In genomic region chr1:54047384-54048315, GRCh38 we compare ENCODE assay signal across 16 cellular contexts. TPM values are rescaled to one million over a fixed set of nuclear protein-coding genes. Genes with fewer than 3 reads are reported as not detected.
A peak's percentile ranks its signal among the peaks of the same experiment; 100 is the strongest.
DNase-seq lines count a peak whose midpoint lies in the region; ATAC-seq, FAIRE-seq and TF ChIP-seq lines count a peak whose summit lies in the region.
"Had no signal": no experiment of that assay in that cellular context is flagged by ENCODE, and none has a peak within 500 bp of the region (broad histone marks: within the 10 kb centered on the region; RNA-seq: fewer than 3 reads in every experiment).

No MANE protein-coding gene starts in this region.

- H3K4me3 ChIP-seq in astrocyte (ENCODE audit: insufficient read depth, low read depth, low read length), result no peak overlapping the region
- no peak overlapping the region for H3K4me3 ChIP-seq in smooth muscle cell
- H3K4me3 ChIP-seq: cardiac muscle cell, MG63 had no signal

- no peaks in the 10 kb centered on the region for H3K27me3 Mint-ChIP-seq in astrocyte (ENCODE audit: low read depth, unreplicated experiment)

- no peak for ATAC-seq in HG03342 (IDR thresholded peaks at IDR 0.05; ENCODE audit: unreplicated experiment)

- TF ChIP-seq CTCF in astrocyte (IDR thresholded peaks at IDR 0.05; ENCODE audit: insufficient read depth, low read depth, low read length), result no peak
- TF ChIP-seq CTCF in smooth muscle cell (IDR thresholded peaks at IDR 0.05; ENCODE audit: borderline replicate concordance, insufficient read depth, poor library complexity, severe bottlenecking), result no peak

- H3K4me1 Mint-ChIP-seq in astrocyte (ENCODE audit: low read depth, unreplicated experiment), result peaks cover 12% of the 10 kb centered on the region

- H2AFZ ChIP-seq in astrocyte (ENCODE audit: low read depth, low read length) (no peak overlapping the region), smooth muscle cell (ENCODE audit: low read depth) (no peak overlapping the region)

- peaks cover 72% of the 10 kb centered on the region for H3K79me2 ChIP-seq in astrocyte (ENCODE audit: insufficient read depth, low read length)
- peaks cover 73% of the 10 kb centered on the region for H3K79me2 ChIP-seq in smooth muscle cell (ENCODE audit: low read depth)

- H3K36me3 Mint-ChIP-seq in astrocyte (ENCODE audit: low read depth, unreplicated experiment), result no peaks in the 10 kb centered on the region

- no peak overlapping the region for H3K9ac ChIP-seq in astrocyte (ENCODE audit: low read length)
- H3K9ac ChIP-seq in smooth muscle cell (ENCODE audit: low read depth), result no peak overlapping the region

- H3K9me3 Mint-ChIP-seq in astrocyte (ENCODE audit: unreplicated experiment), result no peaks in the 10 kb centered on the region

- H3F3A ChIP-seq in smooth muscle cell (ENCODE audit: low read depth), result peaks cover 1% of the 10 kb centered on the region

- H3K27ac Mint-ChIP-seq in astrocyte (ENCODE audit: unreplicated experiment), result no peak overlapping the region

- H3K4me3 Mint-ChIP-seq in astrocyte (ENCODE audit: unreplicated experiment), result no peak overlapping the region

- WGBS in smooth muscle cell (ENCODE audit: low lambda C conversion rate), result 81% methylated on average over 5 of the region's 5 CpGs

- H3K4me2 ChIP-seq in astrocyte (ENCODE audit: low read length) (peak overlapping the region; percentile 50), smooth muscle cell (peak overlapping the region; percentile 4)

- no peaks in the 10 kb centered on the region for H3K9me3 ChIP-seq in astrocyte (ENCODE audit: insufficient read depth, low read depth, low read length)
- H3K9me3 ChIP-seq in smooth muscle cell (replicated peaks; ENCODE audit: low read depth), result no peaks in the 10 kb centered on the region
- H3K9me3 ChIP-seq: MG63 had no signal

- H3K36me3 ChIP-seq in astrocyte (ENCODE audit: insufficient read depth, low read length) (peaks cover 5% of the 10 kb centered on the region), smooth muscle cell (ENCODE audit: low read depth) (peaks cover 4% of the 10 kb centered on the region)

- H3K27ac ChIP-seq in astrocyte (ENCODE audit: low read depth, low read length) (no peak overlapping the region), smooth muscle cell (ENCODE audit: low read depth) (no peak overlapping the region)
- H3K27ac ChIP-seq: cardiac muscle cell had no signal

- H3K27me3 ChIP-seq in astrocyte (ENCODE audit: insufficient read depth, low read length) (no peaks in the 10 kb centered on the region), smooth muscle cell (ENCODE audit: low read depth) (no peaks in the 10 kb centered on the region)
- H3K27me3 ChIP-seq: cardiac muscle cell, MG63 had no signal

- H3K4me1 ChIP-seq in astrocyte (ENCODE audit: insufficient read depth, low read length) (peaks cover 18% of the 10 kb centered on the region), smooth muscle cell (ENCODE audit: low read depth) (peaks cover 8% of the 10 kb centered on the region)

- peak; percentile 12 for DNase-seq in SIG-M5 treated with dmso at 0.1 percent for 504 hours (lab: John Stamatoyannopoulos, UW; ENCODE audit: unreplicated experiment)
- no peak for DNase-seq in SIG-M5 (lab: John Stamatoyannopoulos, UW)
- peak; percentile 6 for DNase-seq in NCI-H774 (lab: John Stamatoyannopoulos, UW)
- DNase-seq in astrocyte (ENCODE audit: low read depth), result peak; percentile 17
- DNase-seq in smooth muscle cell (lab: John Stamatoyannopoulos, UW; ENCODE audit: unreplicated experiment), result no peak
- DNase-seq in SKM-1 treated with dmso at 0.1 percent for 144 hours (lab: John Stamatoyannopoulos, UW; ENCODE audit: unreplicated experiment), result no peak
- DNase-seq in kidney glomerular epithelial cell (lab: John Stamatoyannopoulos, UW), result no peak
- DNase-seq: kidney; MG63; NCI-H526; stimulated activated CD4-positive, alpha-beta T cell treated with anti-CD3 and anti-CD28 coated beads, Interleukin-12 subunit alpha, Interleukin-12 subunit beta, amount 100 ng/mL, for 4 hours had no signal

- H4K20me1 ChIP-seq in astrocyte (ENCODE audit: insufficient read depth, low read length), result peaks cover 30% of the 10 kb centered on the region
- peaks cover 83% of the 10 kb centered on the region for H4K20me1 ChIP-seq in smooth muscle cell (ENCODE audit: low read depth)

- FAIRE-seq in astrocyte (lab: Jason Lieb, UNC), result no peak
- FAIRE-seq: kidney had no signal

RNA-seq across cellular contexts. Expression of gene TMEM59, which starts 5.4 kb away (rescaled TPM):
- total RNA-seq in astrocyte, result 315 and 386 TPM in 2 replicates
- total RNA-seq in smooth muscle cell, result 358 and 402 TPM in 2 replicates
- polyA plus RNA-seq in smooth muscle cell, result 427 and 444 TPM in 2 replicates

RNA-seq across cellular contexts. Expression of gene TCEANC2, which starts 5.8 kb away (rescaled TPM):
- total RNA-seq in astrocyte (3.7 and 4.6 TPM in 2 replicates), smooth muscle cell (2.1 and 4.9 TPM in 2 replicates)
- polyA plus RNA-seq in smooth muscle cell, result 2.3 and 4.6 TPM in 2 replicates

RNA-seq across cellular contexts. Expression of gene LDLRAD1, which starts 29.7 kb away (rescaled TPM):
- total RNA-seq in astrocyte (not detected in 2 replicates), smooth muscle cell (not detected in 2 replicates)
- not detected in 2 replicates for polyA plus RNA-seq in smooth muscle cell
- total RNA-seq: A673; cardiac muscle cell; kidney; T-helper 2 cell treated with Interferon-gamma antibody and Interleukin-4, amounts not matched to agents 100 ng/mL and 5 ng/mL, for 36 hours had no signal
- polyA plus RNA-seq: cardiac muscle cell, neural cell had no signal

Comparison
In these comparisons a context has a peak if more than half of its experiments do, and no peak if none do; other contexts are left out.
1. DNase-seq: peak in SIG-M5 treated with dmso at 0.1 percent for 504 hours (single experiment), NCI-H774 (single experiment) and astrocyte (single experiment); none in SIG-M5 (single experiment), smooth muscle cell (single experiment), SKM-1 treated with dmso at 0.1 percent for 144 hours (single experiment) and kidney glomerular epithelial cell (single experiment).